ENCODE assay signal across 15 cellular contexts in the genomic region with DNA sequence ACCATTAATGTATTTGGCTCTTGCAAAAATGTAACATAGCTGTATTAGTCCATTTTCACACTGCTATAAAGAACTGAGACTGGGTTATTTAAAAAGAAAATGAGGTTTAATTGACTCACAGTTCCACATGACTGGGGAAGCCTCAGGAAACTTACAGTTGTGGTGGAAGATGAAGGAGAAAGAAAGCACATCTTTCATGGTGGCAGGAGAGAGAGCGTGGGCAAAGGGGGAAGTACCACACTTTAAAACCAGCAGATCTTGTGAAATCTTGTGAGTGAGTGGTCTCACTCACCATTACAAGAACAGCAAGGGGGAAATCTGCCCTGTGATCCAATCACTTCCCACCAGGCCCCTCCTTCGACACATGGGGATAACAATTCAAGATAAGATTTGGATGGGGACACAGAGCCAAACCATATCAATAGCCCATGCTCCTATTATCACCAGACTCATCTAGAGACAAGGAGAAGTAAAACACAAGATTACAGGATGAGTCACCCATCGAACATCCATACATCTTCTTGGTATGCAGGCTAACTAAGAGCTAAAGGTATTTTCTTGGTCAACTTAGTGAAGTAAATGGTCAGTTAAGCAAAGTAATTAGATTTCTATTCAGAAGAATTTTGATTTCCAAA. TPM values are rescaled to one million over a fixed set of nuclear protein-coding genes. Genes with fewer than 3 reads are reported as not detected.
DNase-seq lines count a peak whose midpoint lies in the region; ATAC-seq and TF ChIP-seq lines count a peak whose summit lies in the region.
"Had no signal": no experiment of that assay in that cellular context is flagged by ENCODE, and none has a peak within 500 bp of the region (broad histone marks: within the 10 kb centered on the region; RNA-seq: fewer than 3 reads in every experiment).

No MANE protein-coding gene starts in this region.

- peak in 1 of 2 donors; percentile 8 for DNase-seq in activated naive CD4-positive, alpha-beta T cell treated with anti-CD3 and anti-CD28 coated beads, Interleukin-2, amount 50 U/mL, for 72 hours (ENCODE audit: low spot score in 2 of 2)
- no peak for DNase-seq in activated naive CD4-positive, alpha-beta T cell treated with Interleukin-2 at 50 U/mL for 16 hours
- peak; percentile 21 for DNase-seq in MV-4-11 (lab: John Stamatoyannopoulos, UW)
- peak; percentile 51 for DNase-seq in brain microvascular endothelial cell
- peak; percentile 43 for DNase-seq in renal cortical epithelial cell (ENCODE audit: low read depth)
- no peak for DNase-seq in T1000 (lab: John Stamatoyannopoulos, UW)
- DNase-seq in activated CD4-positive, CD25-positive, alpha-beta regulatory T cell (lab: John Stamatoyannopoulos, UW): no peak
- no peak for DNase-seq in H4 (ENCODE audit: low spot score)
- DNase-seq: head of caudate nucleus, kidney glomerular epithelial cell, mucosa of descending colon, NCI-H2107, SHP77 treated with DMSO at 0.1 percent for 48 hours, upper lobe of right lung had no signal

- H3K27ac ChIP-seq in brain microvascular endothelial cell: no peak overlapping the region
- H3K27ac ChIP-seq: upper lobe of right lung had no signal

- no peaks in the 10 kb centered on the region for H3K36me3 ChIP-seq in brain microvascular endothelial cell (replicated peaks)
- H3K36me3 ChIP-seq: upper lobe of right lung had no signal

- no peak for TF ChIP-seq CTCF in brain microvascular endothelial cell (IDR thresholded peaks at IDR 0.05; ENCODE audit: low read depth, low read length, missing control alignments)

- in situ Hi-C loops in brain microvascular endothelial cell (cut with HindIII; ENCODE audit: low pct_ligation_motif_present, low sequenced_read_pairs): no loop called here

- H3K9me3 Mint-ChIP-seq in activated naive CD4-positive, alpha-beta T cell treated with anti-CD3 and anti-CD28 coated beads, Interleukin-2, amount 50 U/mL, for 72 hours: peaks cover 0 to 12% of the 10 kb centered on the region in 2 donors
- H3K9me3 Mint-ChIP-seq: activated naive CD4-positive, alpha-beta T cell treated with anti-CD3 and anti-CD28 coated beads, Interleukin-2, amount 50 U/mL, for 24 hours had no signal

- no peak overlapping the region for H3K4me3 ChIP-seq in brain microvascular endothelial cell (ENCODE audit: low read depth, low read length)
- H3K4me3 ChIP-seq: mucosa of descending colon, upper lobe of right lung had no signal

- peaks cover 0 to 6% of the 10 kb centered on the region in 2 donors for H3K36me3 Mint-ChIP-seq in activated naive CD4-positive, alpha-beta T cell treated with anti-CD3 and anti-CD28 coated beads, Interleukin-2, amount 50 U/mL, for 72 hours
- H3K36me3 Mint-ChIP-seq: activated naive CD4-positive, alpha-beta T cell treated with anti-CD3 and anti-CD28 coated beads, Interleukin-2, amount 50 U/mL, for 24 hours had no signal

- H3K27ac Mint-ChIP-seq in activated naive CD4-positive, alpha-beta T cell treated with anti-CD3 and anti-CD28 coated beads, Interleukin-2, amount 50 U/mL, for 72 hours: no peak overlapping the region
- H3K27ac Mint-ChIP-seq: activated naive CD4-positive, alpha-beta T cell treated with anti-CD3 and anti-CD28 coated beads, Interleukin-2, amount 50 U/mL, for 24 hours had no signal

- H3K27me3 ChIP-seq in brain microvascular endothelial cell (replicated peaks): no peaks in the 10 kb centered on the region
- H3K27me3 ChIP-seq: upper lobe of right lung had no signal

- ATAC-seq in activated naive CD4-positive, alpha-beta T cell treated with anti-CD3 and anti-CD28 coated beads, Interleukin-2, amount 50 U/mL, for 72 hours: peak; percentile 87 to 88
- ATAC-seq: mucosa of descending colon, upper lobe of right lung had no signal

RNA-seq across cellular contexts. Expression of a gene that starts 55.3 kb away (rescaled TPM):
- 10 to 100 TPM in 1 of 2 donors, 1 to 10 TPM in 1; 4.8 to 12.0 TPM for total RNA-seq in activated naive CD4-positive, alpha-beta T cell treated with anti-CD3 and anti-CD28 coated beads, Interleukin-2, amount 50 U/mL, for 72 hours
- 17.7 and 28.9 TPM in 2 replicates for total RNA-seq in renal cortical epithelial cell
- 56.8 and 85.4 TPM in 2 replicates for total RNA-seq in H4 (2014; rRNA removed; shearing (Covaris generic))

Comparison
In these comparisons a context has a peak if more than half of its experiments do, and no peak if none do; other contexts are left out.
1. DNase-seq: peak in MV-4-11 (single experiment), brain microvascular endothelial cell (single experiment) and renal cortical epithelial cell (single experiment); none in activated naive CD4-positive, alpha-beta T cell treated with Interleukin-2 at 50 U/mL for 16 hours (single experiment), T1000 (single experiment), activated CD4-positive, CD25-positive, alpha-beta regulatory T cell (0 of 4) and H4 (single experiment).